In genomic region chr7:5689118-5689517, GRCh38 we compare ENCODE assay signal across 9 cellular contexts.
DNase-seq lines count a peak whose midpoint lies in the region; ATAC-seq and TF ChIP-seq lines count a peak whose summit lies in the region.
"Had no signal": no experiment of that assay in that cellular context is flagged by ENCODE, and none has a peak within 500 bp of the region (broad histone marks: within the 10 kb centered on the region; RNA-seq: fewer than 3 reads in every experiment).

No MANE protein-coding gene starts in this region.

- peaks cover 69 to 95% (median 83%) of the 10 kb centered on the region in 7 donors for H3K4me1 Mint-ChIP-seq in naive thymus-derived CD4-positive, alpha-beta T cell

- CTCF ChIA-PET in naive thymus-derived CD4-positive, alpha-beta T cell (lab: Charles Lee) = interaction anchor here (0.5 to 1.8 kb wide), 3 partner anchors 14 to 24 kb away, joined by 4 to 7 read pairs (median 4); no protein-coding TSS in a partner anchor

- TF ChIP-seq POLR2A in adrenal gland (IDR thresholded peaks at IDR 0.05) = no peak

- WGBS in adrenal gland, 4 donors = 66 to 83% (median 70%) methylated on average over 5 of the region's 5 CpGs

- H3K36me3 Mint-ChIP-seq in naive thymus-derived CD4-positive, alpha-beta T cell = peaks cover 0 to 33% (median 9%) of the 10 kb centered on the region in 5 donors

- H3K4me1 ChIP-seq in cardiac muscle cell (ENCODE audit: low read depth) (peaks cover 48% of the 10 kb centered on the region), adrenal gland (replicated peaks in 1 of 2) (peaks cover 39 to 70% of the 10 kb centered on the region in 2 donors), upper lobe of right lung (peaks cover 62% of the 10 kb centered on the region)
- peaks cover 20 to 88% of the 10 kb centered on the region in 2 donors for H3K4me1 ChIP-seq in naive thymus-derived CD4-positive, alpha-beta T cell (ENCODE audit: control insufficient read depth in 2 of 2, insufficient read depth in 2 of 2, low read length in 2 of 2)

- ATAC-seq in Right ventricle myocardium superior (ENCODE audit: poor library complexity) (no peak), upper lobe of right lung (no peak)
- peak; percentile 43 for ATAC-seq in naive thymus-derived CD4-positive, alpha-beta T cell
- ATAC-seq: Panc1 had no signal

- H3K4me3 Mint-ChIP-seq in naive thymus-derived CD4-positive, alpha-beta T cell = peak overlapping the region; percentile 60 to 94 (median 74)

- no peak overlapping the region for H3K4me3 ChIP-seq in cardiac muscle cell
- H3K4me3 ChIP-seq in adrenal gland = no peak overlapping the region
- H3K4me3 ChIP-seq in naive thymus-derived CD4-positive, alpha-beta T cell (ENCODE audit: low read length) = peak overlapping the region; percentile 23
- no peak overlapping the region for H3K4me3 ChIP-seq in upper lobe of right lung

- peaks cover 0 to 4% (median 0%) of the 10 kb centered on the region in 5 donors for H3K27me3 Mint-ChIP-seq in naive thymus-derived CD4-positive, alpha-beta T cell

- TF ChIP-seq CTCF in cardiac muscle cell (IDR thresholded peaks at IDR 0.05; ENCODE audit: low read depth, low read length) (no peak), adrenal gland (IDR thresholded peaks at IDR 0.05) (no peak), upper lobe of right lung (IDR thresholded peaks at IDR 0.05) (no peak)

- POLR2A ChIA-PET in naive thymus-derived CD4-positive, alpha-beta T cell (lab: Charles Lee) = interaction anchor here (1.2 to 18.7 kb wide), 3 partner anchors 9 to 293 kb away, joined by 3 to 177 read pairs (median 6); no protein-coding TSS in a partner anchor

- H3K27ac ChIP-seq in cardiac muscle cell (peak overlapping the region; percentile 100), adrenal gland (peak overlapping the region in 3 of 5 donors; percentile 41 to 93 (median 80)), upper lobe of right lung (peak overlapping the region; percentile 77)
- peak overlapping the region; percentile 74 for H3K27ac ChIP-seq in naive thymus-derived CD4-positive, alpha-beta T cell (ENCODE audit: low read depth, low read length)

- peaks cover 15% of the 10 kb centered on the region for H3K36me3 ChIP-seq in cardiac muscle cell
- H3K36me3 ChIP-seq in adrenal gland (replicated peaks in 1 of 2) = no peaks in the 10 kb centered on the region
- peaks cover 0 to 15% (median 7%) of the 10 kb centered on the region in 3 experiments for H3K36me3 ChIP-seq in naive thymus-derived CD4-positive, alpha-beta T cell (ENCODE audit: control insufficient read depth in 2 of 3, insufficient read depth in 3 of 3, low read length in 3 of 3)
- H3K36me3 ChIP-seq in upper lobe of right lung = peaks cover 18% of the 10 kb centered on the region

- DNase-seq in cardiac muscle cell (ENCODE audit: low read depth in 1 of 2, low spot score in 1 of 2) (peak in 1 of 2 donors; percentile 71), Right ventricle myocardium superior (no peak), adrenal gland (no peak), upper lobe of right lung (no peak), medulla oblongata (ENCODE audit: extremely low spot score) (no peak), SHP77 treated with DMSO at 0.1 percent for 48 hours (lab: John Stamatoyannopoulos, UW) (no peak), NAMALWA (ENCODE audit: low spot score) (no peak)
- peak in 7 of 9 donors; percentile 41 to 80 (median 67) for DNase-seq in naive thymus-derived CD4-positive, alpha-beta T cell

- intact Hi-C loops in Right ventricle myocardium superior (cut with DNase I) (no loop called here), adrenal gland (cut with DNase I) (no loop called here), upper lobe of right lung (cut with DNase I) (no loop called here)
- intact Hi-C loops in naive thymus-derived CD4-positive, alpha-beta T cell (cut with micrococcal nuclease) = loop anchor here (1.0 to 5.0 kb wide), 3 partner anchors 11 to 497 kb away; partner anchors contain the start of gene WIPI2 (in 1 of the 2)

- no peaks in the 10 kb centered on the region for H3K27me3 ChIP-seq in cardiac muscle cell
- H3K27me3 ChIP-seq in adrenal gland = no peaks in the 10 kb centered on the region
- no peaks in the 10 kb centered on the region for H3K27me3 ChIP-seq in naive thymus-derived CD4-positive, alpha-beta T cell (ENCODE audit: control insufficient read depth in 2 of 2, insufficient read depth in 2 of 2, low read length in 2 of 2)
- H3K27me3 ChIP-seq in upper lobe of right lung = no peaks in the 10 kb centered on the region

- H3K9me3 ChIP-seq in cardiac muscle cell (ENCODE audit: low read depth) (no peaks in the 10 kb centered on the region), adrenal gland (replicated peaks in 1 of 3) (no peaks in the 10 kb centered on the region), upper lobe of right lung (no peaks in the 10 kb centered on the region)
- no peaks in the 10 kb centered on the region for H3K9me3 ChIP-seq in naive thymus-derived CD4-positive, alpha-beta T cell (ENCODE audit: control insufficient read depth in 2 of 3, low read length in 3 of 3)

- peaks cover 0 to 3% (median 0%) of the 10 kb centered on the region in 11 donors for H3K9me3 Mint-ChIP-seq in naive thymus-derived CD4-positive, alpha-beta T cell

- H3K27ac Mint-ChIP-seq in naive thymus-derived CD4-positive, alpha-beta T cell = peak overlapping the region; percentile 85 to 98 (median 92)

Comparison
In these comparisons a context has a peak if more than half of its experiments do, and no peak if none do; other contexts are left out.
1. DNase-seq: peak in naive thymus-derived CD4-positive, alpha-beta T cell (7 of 9); none in Right ventricle myocardium superior (single experiment), adrenal gland (0 of 7), upper lobe of right lung (single experiment), medulla oblongata (single experiment), SHP77 treated with DMSO at 0.1 percent for 48 hours (single experiment) and NAMALWA (single experiment).
2. intact Hi-C loops: an anchor here in naive thymus-derived CD4-positive, alpha-beta T cell (1.0 to 5.0 kb wide); none called in Right ventricle myocardium superior, adrenal gland and upper lobe of right lung.
3. Peak in every context shown above with its lines, with median percentiles within 50 percentile points of each other: H3K27ac ChIP-seq.